ENCODE assay signal across 1 cellular context in genomic region chr22:39221999-39222686, GRCh38.
A peak's percentile ranks its signal among the peaks of the same experiment; 100 is the strongest.
TF ChIP-seq lines count a peak whose summit lies in the region.

No MANE protein-coding gene starts in this region.

TF ChIP-seq in K562, 482 proteins besides CTCF, POLR2A, EP300 and RAD21 (continued from another document):
- TF ChIP-seq THAP7 (CRISPR knock-in tag; IDR thresholded peaks at IDR 0.05): no peak
- TF ChIP-seq YY1 (IDR thresholded peaks at IDR 0.05; ENCODE audit: borderline replicate concordance in 1 of 3, control insufficient read depth in 1 of 3, extremely low read depth in 1 of 3, insufficient read depth in 3 of 3, insufficient read length in 1 of 3, insufficient replicate concordance in 2 of 3, low read depth in 1 of 3, low read length in 2 of 3): peak in 1 of 3 experiments; percentile 19
- no peak for TF ChIP-seq GTF3C2 (IDR thresholded peaks at IDR 0.05; ENCODE audit: borderline replicate concordance, extremely low read depth, insufficient read length)
- no peak for TF ChIP-seq ZNF561 (CRISPR knock-in tag; conservative IDR thresholded peaks at IDR 0.05)
- TF ChIP-seq SMARCA5 (IDR thresholded peaks at IDR 0.05): 0 out of 2 replicates have a peak, but pooled peaks have one; percentile 41
- TF ChIP-seq POLR2AphosphoS2 (IDR thresholded peaks at IDR 0.05; ENCODE audit: low read length): no peak
- no peak for TF ChIP-seq ZNF76 (CRISPR knock-in tag; IDR thresholded peaks at IDR 0.05; ENCODE audit: borderline replicate concordance)
- TF ChIP-seq DPF2 (IDR thresholded peaks at IDR 0.05): no peak
- no peak for TF ChIP-seq CTBP1 (IDR thresholded peaks at IDR 0.05; ENCODE audit: borderline replicate concordance)
- TF ChIP-seq GABPB2 (CRISPR knock-in tag; conservative IDR thresholded peaks at IDR 0.05): no peak
- TF ChIP-seq RBM25 (IDR thresholded peaks at IDR 0.05; ENCODE audit: low read depth, low read length, severe bottlenecking): peak; percentile 96
- no peak for TF ChIP-seq GTF2E2 (tag; IDR thresholded peaks at IDR 0.05)
- TF ChIP-seq E4F1 (CRISPR knock-in tag; IDR thresholded peaks at IDR 0.05; ENCODE audit: borderline replicate concordance): no peak
- TF ChIP-seq RBM34 (IDR thresholded peaks at IDR 0.05; ENCODE audit: borderline replicate concordance, insufficient read depth, low read length): no peak
- TF ChIP-seq CREB3L1 (IDR thresholded peaks at IDR 0.05; ENCODE audit: borderline replicate concordance, low read depth): no peak
- TF ChIP-seq ZNF146 (CRISPR knock-in tag; IDR thresholded peaks at IDR 0.05; ENCODE audit: unreplicated experiment): no peak
- no peak for TF ChIP-seq ARID1B (IDR thresholded peaks at IDR 0.05)
- TF ChIP-seq BRD4 (IDR thresholded peaks at IDR 0.05): no peak
- TF ChIP-seq RBM15 (IDR thresholded peaks at IDR 0.05; ENCODE audit: insufficient read depth, low read length): no peak
- TF ChIP-seq KDM2B (CRISPR knock-in tag; IDR thresholded peaks at IDR 0.05): no peak
- TF ChIP-seq NFE2L1 (tag; IDR thresholded peaks at IDR 0.05; ENCODE audit: borderline replicate concordance, low read depth): no peak
- TF ChIP-seq ZFX (CRISPR knock-in tag; IDR thresholded peaks at IDR 0.05): no peak
- no peak for TF ChIP-seq SMARCB1 (IDR thresholded peaks at IDR 0.05; ENCODE audit: insufficient read length, low read depth)
- no peak for TF ChIP-seq CHCHD3 (CRISPR knock-in tag; IDR thresholded peaks at IDR 0.05)
- no peak for TF ChIP-seq RB1 (IDR thresholded peaks at IDR 0.05; ENCODE audit: low read depth)
- TF ChIP-seq CBFB (CRISPR knock-in tag; IDR thresholded peaks at IDR 0.05): no peak
- no peak for TF ChIP-seq SIN3B (IDR thresholded peaks at IDR 0.05; ENCODE audit: low read depth)
- TF ChIP-seq PTBP1 (IDR thresholded peaks at IDR 0.05; ENCODE audit: low read depth, low read length): peak; percentile 83; the same call in 1 of the 2 replicates
- no peak for TF ChIP-seq LCOR (CRISPR knock-in tag; IDR thresholded peaks at IDR 0.05)
- TF ChIP-seq, protein P1, sequence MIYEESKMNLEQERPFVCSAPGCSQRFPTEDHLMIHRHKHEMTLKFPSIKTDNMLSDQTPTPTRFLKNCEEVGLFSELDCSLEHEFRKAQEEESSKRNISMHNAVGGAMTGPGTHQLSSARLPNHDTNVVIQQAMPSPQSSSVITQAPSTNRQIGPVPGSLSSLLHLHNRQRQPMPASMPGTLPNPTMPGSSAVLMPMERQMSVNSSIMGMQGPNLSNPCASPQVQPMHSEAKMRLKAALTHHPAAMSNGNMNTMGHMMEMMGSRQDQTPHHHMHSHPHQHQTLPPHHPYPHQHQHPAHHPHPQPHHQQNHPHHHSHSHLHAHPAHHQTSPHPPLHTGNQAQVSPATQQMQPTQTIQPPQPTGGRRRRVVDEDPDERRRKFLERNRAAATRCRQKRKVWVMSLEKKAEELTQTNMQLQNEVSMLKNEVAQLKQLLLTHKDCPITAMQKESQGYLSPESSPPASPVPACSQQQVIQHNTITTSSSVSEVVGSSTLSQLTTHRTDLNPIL (CRISPR knock-in tag; IDR thresholded peaks at IDR 0.05): no peak
- no peak for TF ChIP-seq ZNF408 (CRISPR knock-in tag; IDR thresholded peaks at IDR 0.05; ENCODE audit: low read depth)
- TF ChIP-seq HLTF (IDR thresholded peaks at IDR 0.05): 0 out of 2 replicates have a peak, but pooled peaks have one; percentile 65
- TF ChIP-seq MCM3 (IDR thresholded peaks at IDR 0.05): no peak
- TF ChIP-seq, protein P2, sequence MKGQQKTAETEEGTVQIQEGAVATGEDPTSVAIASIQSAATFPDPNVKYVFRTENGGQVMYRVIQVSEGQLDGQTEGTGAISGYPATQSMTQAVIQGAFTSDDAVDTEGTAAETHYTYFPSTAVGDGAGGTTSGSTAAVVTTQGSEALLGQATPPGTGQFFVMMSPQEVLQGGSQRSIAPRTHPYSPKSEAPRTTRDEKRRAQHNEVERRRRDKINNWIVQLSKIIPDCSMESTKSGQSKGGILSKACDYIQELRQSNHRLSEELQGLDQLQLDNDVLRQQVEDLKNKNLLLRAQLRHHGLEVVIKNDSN (CRISPR knock-in tag; IDR thresholded peaks at IDR 0.05): no peak
- no peak for TF ChIP-seq MCM7 (IDR thresholded peaks at IDR 0.05)
- TF ChIP-seq ARHGAP35 (IDR thresholded peaks at IDR 0.05; ENCODE audit: partially characterized antibody): no peak
- TF ChIP-seq, protein P3, sequence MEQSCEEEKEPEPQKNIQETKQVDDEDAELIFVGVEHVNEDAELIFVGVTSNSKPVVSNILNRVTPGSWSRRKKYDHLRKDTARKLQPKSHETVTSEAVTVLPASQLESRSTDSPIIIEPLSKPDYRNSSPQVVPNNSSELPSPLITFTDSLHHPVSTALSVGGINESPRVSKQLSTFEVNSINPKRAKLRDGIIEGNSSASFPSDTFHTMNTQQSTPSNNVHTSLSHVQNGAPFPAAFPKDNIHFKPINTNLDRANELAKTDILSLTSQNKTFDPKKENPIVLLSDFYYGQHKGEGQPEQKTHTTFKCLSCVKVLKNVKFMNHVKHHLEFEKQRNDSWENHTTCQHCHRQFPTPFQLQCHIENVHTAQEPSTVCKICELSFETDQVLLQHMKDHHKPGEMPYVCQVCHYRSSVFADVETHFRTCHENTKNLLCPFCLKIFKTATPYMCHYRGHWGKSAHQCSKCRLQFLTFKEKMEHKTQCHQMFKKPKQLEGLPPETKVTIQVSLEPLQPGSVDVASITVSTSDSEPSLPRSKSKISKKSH (CRISPR knock-in tag; IDR thresholded peaks at IDR 0.05): no peak
- no peak for TF ChIP-seq NONO (IDR thresholded peaks at IDR 0.05; ENCODE audit: low read depth in 2 of 2, low read length in 1 of 2)
- TF ChIP-seq, protein P4, sequence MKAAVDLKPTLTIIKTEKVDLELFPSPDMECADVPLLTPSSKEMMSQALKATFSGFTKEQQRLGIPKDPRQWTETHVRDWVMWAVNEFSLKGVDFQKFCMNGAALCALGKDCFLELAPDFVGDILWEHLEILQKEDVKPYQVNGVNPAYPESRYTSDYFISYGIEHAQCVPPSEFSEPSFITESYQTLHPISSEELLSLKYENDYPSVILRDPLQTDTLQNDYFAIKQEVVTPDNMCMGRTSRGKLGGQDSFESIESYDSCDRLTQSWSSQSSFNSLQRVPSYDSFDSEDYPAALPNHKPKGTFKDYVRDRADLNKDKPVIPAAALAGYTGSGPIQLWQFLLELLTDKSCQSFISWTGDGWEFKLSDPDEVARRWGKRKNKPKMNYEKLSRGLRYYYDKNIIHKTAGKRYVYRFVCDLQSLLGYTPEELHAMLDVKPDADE (conservative IDR thresholded peaks at IDR 0.05; ENCODE audit: control insufficient read depth, low read depth, low read length): no peak
- no peak for TF ChIP-seq PHB (CRISPR knock-in tag; IDR thresholded peaks at IDR 0.05)
- no peak for TF ChIP-seq NR2F6 (CRISPR knock-in tag; IDR thresholded peaks at IDR 0.05)
